ENCODE assay signal across 9 cellular contexts in the genomic region with DNA sequence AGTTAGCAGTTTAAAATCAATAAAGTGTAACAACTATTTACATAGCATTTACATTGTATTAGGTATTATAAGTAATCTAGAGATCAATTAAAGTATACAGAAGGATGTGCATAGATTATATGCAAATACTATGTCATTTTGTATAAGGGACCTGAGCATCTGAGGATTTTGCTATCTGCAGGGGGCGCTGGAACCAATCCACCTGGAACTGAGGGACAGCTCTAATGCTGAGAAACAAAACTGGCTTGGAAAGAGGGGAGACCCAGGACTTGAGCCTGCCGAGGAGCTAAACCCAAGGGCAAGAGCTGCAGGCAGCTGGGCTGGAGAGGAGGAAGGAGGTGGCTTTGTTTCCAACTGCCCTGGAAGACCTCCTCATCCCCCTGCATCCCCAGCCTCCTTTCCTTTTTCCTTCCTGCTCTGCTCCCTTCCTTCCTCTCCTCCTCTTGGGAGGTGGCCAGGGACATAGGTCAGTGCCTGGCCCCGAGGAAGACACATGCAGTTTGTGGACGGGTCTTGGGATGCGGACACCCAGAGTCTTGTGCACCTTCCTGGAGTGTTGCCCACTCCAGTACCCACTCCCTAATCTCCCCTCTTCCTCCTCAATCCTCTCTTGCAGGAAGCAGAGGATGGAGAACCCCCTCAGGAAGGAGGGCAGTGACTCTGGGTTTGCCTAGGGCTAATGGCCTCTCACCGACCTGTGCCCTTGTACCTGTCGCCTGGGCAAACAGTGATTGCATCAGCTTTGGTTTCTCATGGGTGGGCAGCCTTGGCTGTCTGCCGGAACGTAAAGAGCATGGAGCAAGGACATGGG. TPM values are rescaled to one million over a fixed set of nuclear protein-coding genes. Genes with fewer than 3 reads are reported as not detected.
A peak's percentile ranks its signal among the peaks of the same experiment; 100 is the strongest.
DNase-seq lines count a peak whose midpoint lies in the region; ATAC-seq and TF ChIP-seq lines count a peak whose summit lies in the region.
"Had no signal": no experiment of that assay in that cellular context is flagged by ENCODE, and none has a peak within 500 bp of the region (broad histone marks: within the 10 kb centered on the region; RNA-seq: fewer than 3 reads in every experiment).

No MANE protein-coding gene starts in this region.

- no peak for TF ChIP-seq POLR2A in spleen (IDR thresholded peaks at IDR 0.05)

- no peak overlapping the region for H3K9ac ChIP-seq in mammary epithelial cell (ENCODE audit: insufficient read depth, low read length)

- dilution Hi-C loops in mammary epithelial cell (cut with HindIII; ENCODE audit: low sequenced_read_pairs): no loop called here

- peak; percentile 2 for DNase-seq in DMS53 (lab: John Stamatoyannopoulos, UW)
- no peak for DNase-seq in DMS53 treated with DMSO at 0.1 percent for 48 hours (lab: John Stamatoyannopoulos, UW; ENCODE audit: unreplicated experiment)
- peak; percentile 44 for DNase-seq in SK-MEL-5 (ENCODE audit: low read depth, low spot score)
- DNase-seq in mammary epithelial cell: no peak
- no peak for DNase-seq in spleen
- DNase-seq in Right ventricle myocardium superior: no peak
- no peak for DNase-seq in DMS79 treated with DMSO at 0.1 percent for 48 hours (lab: John Stamatoyannopoulos, UW)

- no peaks in the 10 kb centered on the region for H3K9me3 ChIP-seq in mammary epithelial cell (replicated peaks; ENCODE audit: insufficient read depth, low read length)
- H3K9me3 ChIP-seq in spleen: no peaks in the 10 kb centered on the region

- no peaks in the 10 kb centered on the region for H4K20me1 ChIP-seq in mammary epithelial cell (ENCODE audit: insufficient read depth, low read length)

- peaks cover 11% of the 10 kb centered on the region for H3K4me1 ChIP-seq in mammary epithelial cell (ENCODE audit: insufficient read depth, low read length)
- H3K4me1 ChIP-seq in spleen: peaks cover 10 to 36% (median 21%) of the 10 kb centered on the region in 6 donors

- no peak overlapping the region for H3K4me2 ChIP-seq in mammary epithelial cell (ENCODE audit: insufficient read depth, low read depth, low read length)

- WGBS in mammary epithelial cell (ENCODE audit: low coverage, missing lambda C conversion rate): 83% methylated on average over 9 of the region's 9 CpGs
- 55 to 68% (median 60%) methylated on average over 9 of the region's 9 CpGs for WGBS in spleen, 5 donors

- no peak overlapping the region for H2AFZ ChIP-seq in mammary epithelial cell (ENCODE audit: low read depth, low read length)

- intact Hi-C loops in mammary epithelial cell (cut with micrococcal nuclease): loop anchor here (2.0 kb wide), 1 partner anchor 62 kb away; no protein-coding TSS in a partner anchor
- intact Hi-C loops in spleen (cut with DNase I; ENCODE audit: low total_unique reads): loop anchor here (2.0 kb wide), 1 partner anchor 62 kb away; no protein-coding TSS in a partner anchor
- intact Hi-C loops in Right ventricle myocardium superior (cut with DNase I): no loop called here

- H3K27me3 ChIP-seq in mammary epithelial cell (ENCODE audit: insufficient read depth, low read length): no peaks in the 10 kb centered on the region
- no peaks in the 10 kb centered on the region for H3K27me3 ChIP-seq in spleen (replicated peaks in 1 of 7)

- no peak overlapping the region for H3K4me3 ChIP-seq in mammary epithelial cell (replicated peaks in 1 of 3; ENCODE audit: insufficient read depth in 1 of 3, low read depth in 2 of 3, low read length in 3 of 3)
- H3K4me3 ChIP-seq in spleen: no peak overlapping the region

- peak; percentile 33 to 49 for TF ChIP-seq CTCF in mammary epithelial cell (conservative IDR thresholded peaks at IDR 0.05 in 1 of 2, IDR thresholded peaks at IDR 0.05 in 1 of 2; ENCODE audit: extremely low read depth in 1 of 2, insufficient read depth in 1 of 2, low read depth in 1 of 2, low read length in 2 of 2)
- peak in 8 of 11 experiments; percentile 12 to 46 (median 36) for TF ChIP-seq CTCF in spleen (IDR thresholded peaks at IDR 0.05 in 8 of 11, conservative IDR thresholded peaks at IDR 0.05 in 3 of 11)

- no TSS peak for BruUV-seq in mammary epithelial cell (replicated peaks; lab: Mats Ljungman, UMichigan)

- CTCF ChIA-PET in mammary epithelial cell (lab: Charles Lee; ENCODE audit: low non-redundant PET): interaction anchor here (0.5 kb wide), 1 partner anchor 59 kb away, joined by 7 read pairs; no protein-coding TSS in a partner anchor

- H3K79me2 ChIP-seq in mammary epithelial cell (ENCODE audit: insufficient read depth, low read length): no peaks in the 10 kb centered on the region

- no peak overlapping the region for H3K27ac ChIP-seq in mammary epithelial cell (ENCODE audit: insufficient read depth, low read depth, low read length)
- no peak overlapping the region for H3K27ac ChIP-seq in spleen

- H3K36me3 ChIP-seq in mammary epithelial cell (ENCODE audit: insufficient read depth, low read length): no peaks in the 10 kb centered on the region
- H3K36me3 ChIP-seq in spleen: no peaks in the 10 kb centered on the region

- in situ Hi-C loops in SK-MEL-5 (cut with HindIII; ENCODE audit: low pct_unique_long_range_greater_than_20kb, low sequenced_read_pairs) (no loop called here), mammary epithelial cell (cut with MboI; ENCODE audit: low sequenced_read_pairs in 2 of 2) (loop anchor here (5.0 to 25.0 kb wide), 2 partner anchors 60 to 140 kb away; no protein-coding TSS in a partner anchor)

- ATAC-seq in GM18870 (IDR thresholded peaks at IDR 0.05; ENCODE audit: unreplicated experiment) (no peak), Right ventricle myocardium superior (ENCODE audit: poor library complexity) (no peak)
- ATAC-seq: activated naive CD4-positive, alpha-beta T cell treated with anti-CD3 and anti-CD28 coated beads, Interleukin-2, amount 50 U/mL, for 72 hours had no signal

RNA-seq across cellular contexts. Expression of a gene that starts 0.8 kb away (rescaled TPM):
- not detected in 2 replicates for total RNA-seq in SK-MEL-5 (2014; rRNA removed; shearing (Covaris generic))
- not detected in 2 replicates for polyA plus RNA-seq in SK-MEL-5 (2015; cell fraction: cytosol; rRNA removed)
- not detected in 2 replicates for polyA plus RNA-seq in SK-MEL-5 (2015; cell fraction: nucleus; rRNA removed)
- total RNA-seq in mammary epithelial cell: not detected
- not detected for polyA plus RNA-seq in mammary epithelial cell
- not detected for polyA minus RNA-seq in mammary epithelial cell
- total RNA-seq in spleen: not detected
- polyA plus RNA-seq in spleen: not detected
- total RNA-seq in Right ventricle myocardium superior: not detected
- total RNA-seq: activated naive CD4-positive, alpha-beta T cell treated with anti-CD3 and anti-CD28 coated beads, Interleukin-2, amount 50 U/mL, for 72 hours had no signal

RNA-seq across cellular contexts. Expression of a gene that starts 32.2 kb away (rescaled TPM):
- total RNA-seq in SK-MEL-5 (2014; rRNA removed; shearing (Covaris generic)): 0.11 TPM in 1 of 2 replicates, not detected in the other
- not detected in 2 replicates for polyA plus RNA-seq in SK-MEL-5 (2015; cell fraction: cytosol; rRNA removed)
- polyA plus RNA-seq in SK-MEL-5 (2015; cell fraction: nucleus; rRNA removed): not detected in 2 replicates
- 10 to 100 TPM in 1 of 2 donors, not detected in 1; 16.7 TPM for total RNA-seq in mammary epithelial cell
- 0.02 TPM for polyA plus RNA-seq in mammary epithelial cell
- polyA minus RNA-seq in mammary epithelial cell: not detected
- total RNA-seq in spleen: 100 to 1,000 TPM in 3 of 7 donors, 10 to 100 TPM in 4; 48.2 to 598 (median 63.2) TPM
- 10 to 100 TPM; 15.2 to 34.7 (median 16.7) TPM for polyA plus RNA-seq in spleen
- 3.7 TPM for total RNA-seq in Right ventricle myocardium superior
- total RNA-seq: activated naive CD4-positive, alpha-beta T cell treated with anti-CD3 and anti-CD28 coated beads, Interleukin-2, amount 50 U/mL, for 72 hours had no signal

Comparison
In these comparisons a context has a peak if more than half of its experiments do, and no peak if none do; other contexts are left out.
1. DNase-seq: peak in DMS53 (single experiment) and SK-MEL-5 (single experiment); none in DMS53 treated with DMSO at 0.1 percent for 48 hours (single experiment), mammary epithelial cell (single experiment), spleen (single experiment), Right ventricle myocardium superior (single experiment) and DMS79 treated with DMSO at 0.1 percent for 48 hours (single experiment).